2 cellular contexts compared by ENCODE assay signal in genomic region chr4:81085979-81086378, GRCh38.
TF ChIP-seq lines count a peak whose summit lies in the region.

No MANE protein-coding gene starts in this region.

TF ChIP-seq in GM23338, 12 proteins besides CTCF, POLR2A, EP300 and RAD21:
- no peak for TF ChIP-seq STAT1 (IDR thresholded peaks at IDR 0.05; ENCODE audit: unreplicated experiment)

TF ChIP-seq in H1, 55 proteins besides CTCF, POLR2A, EP300 and RAD21:
- TF ChIP-seq SUZ12 (IDR thresholded peaks at IDR 0.05; ENCODE audit: low read length) = no peak
- TF ChIP-seq TEAD4 (IDR thresholded peaks at IDR 0.05; ENCODE audit: low read depth, low read length) = no peak
- no peak for TF ChIP-seq FOSL1 (IDR thresholded peaks at IDR 0.05; ENCODE audit: insufficient read depth, low read depth, low read length)
- TF ChIP-seq YY1 (IDR thresholded peaks at IDR 0.05; ENCODE audit: low read depth, low read length) = no peak
